ENCODE assay signal across 10 cellular contexts in genomic region chr22:37566329-37566837, GRCh38. TPM values are rescaled to one million over a fixed set of nuclear protein-coding genes. Genes with fewer than 3 reads are reported as not detected.
DNase-seq lines count a peak whose midpoint lies in the region; ATAC-seq and TF ChIP-seq lines count a peak whose summit lies in the region.
"Had no signal": no experiment of that assay in that cellular context is flagged by ENCODE, and none has a peak within 500 bp of the region (broad histone marks: within the 10 kb centered on the region; RNA-seq: fewer than 3 reads in every experiment).

No MANE protein-coding gene starts in this region.

- no peak overlapping the region for H3K4me3 ChIP-seq in gastroesophageal sphincter
- no peak overlapping the region for H3K4me3 ChIP-seq in brain microvascular endothelial cell (ENCODE audit: low read depth, low read length)

- H3K27ac ChIP-seq in gastroesophageal sphincter, result peak overlapping the region in 3 of 4 donors; percentile 51 to 63 (median 59)
- no peak overlapping the region for H3K27ac ChIP-seq in brain microvascular endothelial cell

- peaks cover 0 to 90% (median 45%) of the 10 kb centered on the region in 3 donors for H3K4me1 ChIP-seq in gastroesophageal sphincter

- ATAC-seq in gastroesophageal sphincter (no peak), HG02885 (IDR thresholded peaks at IDR 0.05; ENCODE audit: poor library complexity, unreplicated experiment) (no peak), WTC11 (no peak)

- TF ChIP-seq CTCF in GM13976 (IDR thresholded peaks at IDR 0.05; ENCODE audit: borderline replicate concordance, control extremely low read depth, extremely low read depth, insufficient read depth, missing control alignments) (no peak), gastroesophageal sphincter (IDR thresholded peaks at IDR 0.05) (no peak), brain microvascular endothelial cell (IDR thresholded peaks at IDR 0.05; ENCODE audit: low read depth, low read length, missing control alignments) (no peak), WTC11 (IDR thresholded peaks at IDR 0.05) (no peak)

- in situ Hi-C loops in GM13976 (cut with MboI; ENCODE audit: low sequenced_read_pairs, unreplicated experiment) (no loop called here), brain microvascular endothelial cell (cut with HindIII; ENCODE audit: low pct_ligation_motif_present, low sequenced_read_pairs) (no loop called here)

- TF ChIP-seq POLR2A in gastroesophageal sphincter (IDR thresholded peaks at IDR 0.05), result no peak

- no peaks in the 10 kb centered on the region for H3K36me3 Mint-ChIP-seq in WTC11

- TF ChIP-seq EP300 in gastroesophageal sphincter (IDR thresholded peaks at IDR 0.05), result no peak

- DNase-seq in GM13976 (ENCODE audit: low spot score) (peak; percentile 60), activated T-cell treated with anti-CD3 and anti-CD28 coated beads for 24 hours (ENCODE audit: low read depth) (peak; percentile 11), brain microvascular endothelial cell (no peak), WTC11 (ENCODE audit: low spot score) (no peak), NCI-H2171 (lab: John Stamatoyannopoulos, UW) (no peak)
- peak; percentile 25 for DNase-seq in stimulated activated CD4-positive, alpha-beta T cell treated with anti-CD3 and anti-CD28 coated beads, Interleukin-4, amount 100 ng/mL, for 1 hour

- CTCF ChIA-PET in WTC11 (lab: Charles Lee), result interaction anchor here (0.6 to 20.7 kb wide), 19 partner anchors 9 to 307 kb away, joined by 3 to 728 read pairs (median 9); partner anchors contain the start of genes GGA1, LGALS2 and MFNG

- H3K36me3 ChIP-seq in gastroesophageal sphincter, result peaks cover 0 to 29% of the 10 kb centered on the region in 2 donors
- H3K36me3 ChIP-seq in brain microvascular endothelial cell (replicated peaks), result peaks cover 47% of the 10 kb centered on the region

- POLR2A ChIA-PET in WTC11 (lab: Charles Lee), result interaction anchor here (0.6 to 5.7 kb wide), 2 partner anchors 20 to 22 kb away, joined by 3 to 24 read pairs; no protein-coding TSS in a partner anchor

- H3K9me3 Mint-ChIP-seq in WTC11, result no peaks in the 10 kb centered on the region

- H3K27me3 ChIP-seq in gastroesophageal sphincter, result peaks cover 32% of the 10 kb centered on the region
- H3K27me3 ChIP-seq in brain microvascular endothelial cell (replicated peaks), result no peaks in the 10 kb centered on the region

- no CpG with 5 or more reads among the region's 28 CpGs for WGBS in gastroesophageal sphincter (ENCODE audit: low coverage in 1 of 2), 2 donors

- H3K9me3 ChIP-seq in gastroesophageal sphincter, result no peaks in the 10 kb centered on the region

- H3K4me1 Mint-ChIP-seq in WTC11, result peaks cover 51% of the 10 kb centered on the region

- H3K4me3 Mint-ChIP-seq in WTC11, result no peak overlapping the region

- peaks cover 13% of the 10 kb centered on the region for H3K27me3 Mint-ChIP-seq in WTC11 (ENCODE audit: low read depth)

- H3K27ac Mint-ChIP-seq in WTC11, result no peak overlapping the region

TF ChIP-seq in WTC11, 78 proteins besides CTCF, POLR2A, EP300 and RAD21 (continues in another document):
- TF ChIP-seq MAX (CRISPR knock-in tag; IDR thresholded peaks at IDR 0.05), result no peak
- no peak for TF ChIP-seq ZNF416 (CRISPR knock-in tag; IDR thresholded peaks at IDR 0.05)
- TF ChIP-seq ELF4 (CRISPR knock-in tag; IDR thresholded peaks at IDR 0.05; ENCODE audit: low read depth), result no peak
- no peak for TF ChIP-seq ZNF532 (CRISPR knock-in tag; IDR thresholded peaks at IDR 0.05; ENCODE audit: borderline replicate concordance)
- no peak for TF ChIP-seq IRF2 (CRISPR knock-in tag; IDR thresholded peaks at IDR 0.05; ENCODE audit: borderline replicate concordance, low read depth)
- TF ChIP-seq SP1 (CRISPR knock-in tag; conservative IDR thresholded peaks at IDR 0.05), result no peak
- TF ChIP-seq ZNF281 (CRISPR knock-in tag; IDR thresholded peaks at IDR 0.05), result no peak
- no peak for TF ChIP-seq ZNF232 (CRISPR knock-in tag; IDR thresholded peaks at IDR 0.05)
- no peak for TF ChIP-seq PRRX2 (CRISPR knock-in tag; IDR thresholded peaks at IDR 0.05)
- no peak for TF ChIP-seq SOX15 (CRISPR knock-in tag; IDR thresholded peaks at IDR 0.05)
- no peak for TF ChIP-seq IRF1 (CRISPR knock-in tag; IDR thresholded peaks at IDR 0.05)
- no peak for TF ChIP-seq FOXJ3 (CRISPR knock-in tag; IDR thresholded peaks at IDR 0.05; ENCODE audit: borderline replicate concordance)
- TF ChIP-seq GABPB1 (CRISPR knock-in tag; IDR thresholded peaks at IDR 0.05), result no peak

RNA-seq across cellular contexts. Expression of gene CDC42EP1, which starts 6.1 kb away (rescaled TPM):
- 10 to 100 TPM; 19.0 to 37.7 (median 27.4) TPM for total RNA-seq in gastroesophageal sphincter
- 9.6 to 12.7 TPM (median 10.4 TPM) in 3 replicates for total RNA-seq in WTC11 (2021)

RNA-seq across cellular contexts. Expression of gene LGALS2, which starts 13.5 kb away (rescaled TPM):
- total RNA-seq in gastroesophageal sphincter (not detected), WTC11 (2021) (0.33 TPM in 1 of 3 replicates, not detected in the others)
- total RNA-seq: H4, NCI-H460 had no signal

RNA-seq across cellular contexts. Expression of gene GGA1, which starts 42.3 kb away (rescaled TPM):
- 10 to 100 TPM; 37.8 to 46.5 (median 39.1) TPM for total RNA-seq in gastroesophageal sphincter
- 59.5 to 66.3 TPM (median 61.6 TPM) in 3 replicates for total RNA-seq in WTC11 (2021)

RNA-seq across cellular contexts. Expression of gene CARD10, which starts 47.2 kb away (rescaled TPM):
- 10 to 100 TPM in 2 of 4 donors, 1 to 10 TPM in 2; 4.0 to 14.0 (median 9.9) TPM for total RNA-seq in gastroesophageal sphincter
- total RNA-seq in WTC11 (2021), result 14.6 to 17.5 TPM (median 16.0 TPM) in 3 replicates

Comparison
In these comparisons a context has a peak if more than half of its experiments do, and no peak if none do; other contexts are left out.
1. DNase-seq: peak in GM13976 (single experiment), activated T-cell treated with anti-CD3 and anti-CD28 coated beads for 24 hours (single experiment) and stimulated activated CD4-positive, alpha-beta T cell treated with anti-CD3 and anti-CD28 coated beads, Interleukin-4, amount 100 ng/mL, for 1 hour (single experiment); none in brain microvascular endothelial cell (single experiment), WTC11 (single experiment) and NCI-H2171 (single experiment).